In genomic region chr12:123278150-123278627, GRCh38 we compare ENCODE assay signal across 9 cellular contexts. TPM values are rescaled to one million over a fixed set of nuclear protein-coding genes. Genes with fewer than 3 reads are reported as not detected.
A peak's percentile ranks its signal among the peaks of the same experiment; 100 is the strongest.
DNase-seq lines count a peak whose midpoint lies in the region; ATAC-seq and TF ChIP-seq lines count a peak whose summit lies in the region.
"Had no signal": no experiment of that assay in that cellular context is flagged by ENCODE, and none has a peak within 500 bp of the region (broad histone marks: within the 10 kb centered on the region; RNA-seq: fewer than 3 reads in every experiment).

No MANE protein-coding gene starts in this region.

- DNase-seq in GM12864 (ENCODE audit: low read depth), result peak; percentile 87
- DNase-seq in GM20000 (ENCODE audit: low spot score), result peak; percentile 83
- peak; percentile 89 to 97 for DNase-seq in dermis microvascular lymphatic vessel endothelial cell (ENCODE audit: low read depth in 2 of 2)
- DNase-seq in MCF 10A (ENCODE audit: unreplicated experiment), result no peak
- no peak for DNase-seq in neuronal stem cell (ENCODE audit: low spot score)
- DNase-seq in posterior cingulate gyrus, result no peak
- DNase-seq: NCI-H226 had no signal

- no peak overlapping the region for H3K4me3 Mint-ChIP-seq in MCF 10A (ENCODE audit: unreplicated experiment)

- H3K4me3 ChIP-seq in GM12864 (ENCODE audit: low read depth, low read length) (no peak overlapping the region), neuronal stem cell (ENCODE audit: low read length in 2 of 2) (no peak overlapping the region)

- H3K79me1 ChIP-seq in neuronal stem cell (ENCODE audit: low read depth, low read length), result no peaks in the 10 kb centered on the region

- H2AK5ac ChIP-seq in neuronal stem cell (ENCODE audit: low read depth, low read length), result no peak overlapping the region

- H2AFZ ChIP-seq in neuronal stem cell (ENCODE audit: low read length), result no peak overlapping the region

- H3K36me3 ChIP-seq in neuronal stem cell (replicated peaks in 1 of 2; ENCODE audit: control insufficient read depth in 2 of 2, insufficient read depth in 2 of 2, low read length in 2 of 2), result no peaks in the 10 kb centered on the region

- no peak overlapping the region for H2BK5ac ChIP-seq in neuronal stem cell (ENCODE audit: low read length)

- H3K14ac ChIP-seq in neuronal stem cell (ENCODE audit: low read length), result no peak overlapping the region

- no peaks in the 10 kb centered on the region for H3K9me3 Mint-ChIP-seq in MCF 10A (ENCODE audit: unreplicated experiment)

- no peak overlapping the region for H2BK15ac ChIP-seq in neuronal stem cell (ENCODE audit: low read length)

- no peaks in the 10 kb centered on the region for H3K4me1 Mint-ChIP-seq in MCF 10A (ENCODE audit: insufficient read depth, unreplicated experiment)

- H3K18ac ChIP-seq in neuronal stem cell (ENCODE audit: low read length), result no peak overlapping the region

- no peaks in the 10 kb centered on the region for H3K27me3 ChIP-seq in neuronal stem cell (ENCODE audit: control insufficient read depth in 3 of 3, insufficient read depth in 3 of 3, low read depth in 1 of 3, low read length in 3 of 3)

- H3K9me3 ChIP-seq in neuronal stem cell (replicated peaks in 1 of 2; ENCODE audit: control insufficient read depth in 2 of 2, insufficient read depth in 1 of 2, low read depth in 1 of 2, low read length in 2 of 2), result no peaks in the 10 kb centered on the region

- H3K27ac Mint-ChIP-seq in MCF 10A (ENCODE audit: low read depth, unreplicated experiment), result no peak overlapping the region

- no peak overlapping the region for H3K4me2 ChIP-seq in neuronal stem cell (ENCODE audit: insufficient read depth, low read length, poor library complexity, severe bottlenecking)

- WGBS in neuronal stem cell (ENCODE audit: extremely low coverage in 2 of 2, insufficient read length in 2 of 2, insufficient replicate concordance in 1 of 2), 2 donors, result no CpG with 5 or more reads among the region's 2 CpGs

- no peaks in the 10 kb centered on the region for H3K4me1 ChIP-seq in neuronal stem cell (ENCODE audit: control insufficient read depth in 2 of 2, insufficient read depth in 1 of 2, low read depth in 1 of 2, low read length in 2 of 2)

- H3K4ac ChIP-seq in neuronal stem cell (ENCODE audit: low read length), result no peak overlapping the region

- peak; percentile 91 for ATAC-seq in HG03565 (IDR thresholded peaks at IDR 0.05; ENCODE audit: unreplicated experiment)
- no peak for ATAC-seq in HG02571 (IDR thresholded peaks at IDR 0.05; ENCODE audit: unreplicated experiment)

- H4K91ac ChIP-seq in neuronal stem cell (ENCODE audit: low read depth, low read length, poor library complexity), result no peak overlapping the region

- no peaks in the 10 kb centered on the region for H3K36me3 Mint-ChIP-seq in MCF 10A (ENCODE audit: insufficient read depth, unreplicated experiment)

- H3K23ac ChIP-seq in neuronal stem cell (ENCODE audit: low read depth, low read length, poor library complexity), result no peak overlapping the region

- H2BK12ac ChIP-seq in neuronal stem cell (ENCODE audit: low read length), result no peak overlapping the region

- no peak overlapping the region for H2BK120ac ChIP-seq in neuronal stem cell (ENCODE audit: low read depth, low read length)

- intact Hi-C loops in MCF 10A (cut with micrococcal nuclease), result no loop called here
- intact Hi-C loops in posterior cingulate gyrus (cut with DNase I), result no loop called here

- no peaks in the 10 kb centered on the region for H3K27me3 Mint-ChIP-seq in MCF 10A (ENCODE audit: insufficient read depth, unreplicated experiment)

- CTCF ChIA-PET in MCF 10A (lab: Yijun Ruan, JAX), result interaction anchor here (0.6 kb wide), 1 partner anchor 38 kb away, joined by 3 read pairs; no protein-coding TSS in a partner anchor

- no peak overlapping the region for H3K9ac ChIP-seq in neuronal stem cell (ENCODE audit: low read depth, low read length, poor library complexity)

- POLR2A ChIA-PET in MCF 10A (lab: Yijun Ruan, JAX), result no interaction called here

- no peak overlapping the region for H3K27ac ChIP-seq in neuronal stem cell (replicated peaks; ENCODE audit: low read length)

- TF ChIP-seq CTCF in GM12864 (IDR thresholded peaks at IDR 0.05; ENCODE audit: low read depth, low read length, missing control alignments) (no peak), GM20000 (IDR thresholded peaks at IDR 0.05; ENCODE audit: extremely low read depth, missing control alignments) (no peak), MCF 10A (IDR thresholded peaks at IDR 0.05; ENCODE audit: unreplicated experiment) (no peak)

- no peak overlapping the region for H4K8ac ChIP-seq in neuronal stem cell (ENCODE audit: low read depth, low read length)

- no TSS peak for BruUV-seq in MCF 10A (replicated peaks; lab: Mats Ljungman, UMichigan)

RNA-seq across cellular contexts. Expression of gene CDK2AP1, which starts 6.5 kb away (rescaled TPM):
- total RNA-seq in dermis microvascular lymphatic vessel endothelial cell (218 and 261 TPM in 2 replicates), MCF 10A (2022) (84.6 and 88.6 TPM in 2 replicates)
- polyA plus RNA-seq in neuronal stem cell (2013, experiment 1 of 2), result 231 TPM
- polyA plus RNA-seq in neuronal stem cell (2013, experiment 2 of 2), result 228 TPM

RNA-seq across cellular contexts. Expression of gene MTRFR, which starts 45.0 kb away (rescaled TPM):
- total RNA-seq in dermis microvascular lymphatic vessel endothelial cell (9.2 and 9.4 TPM in 2 replicates), MCF 10A (2022) (21.9 and 26.5 TPM in 2 replicates)
- polyA plus RNA-seq in neuronal stem cell (2013, experiment 1 of 2), result 23.8 TPM
- 23.3 TPM for polyA plus RNA-seq in neuronal stem cell (2013, experiment 2 of 2)

RNA-seq across cellular contexts. Expression of gene MPHOSPH9, which starts 45.2 kb away (rescaled TPM):
- total RNA-seq in dermis microvascular lymphatic vessel endothelial cell (23.1 and 37.7 TPM in 2 replicates), MCF 10A (2022) (27.5 and 40.4 TPM in 2 replicates)
- polyA plus RNA-seq in neuronal stem cell (2013, experiment 1 of 2), result 39.9 TPM
- 43.8 TPM for polyA plus RNA-seq in neuronal stem cell (2013, experiment 2 of 2)

Comparison
In these comparisons a context has a peak if more than half of its experiments do, and no peak if none do; other contexts are left out.
1. DNase-seq: peak in GM12864 (single experiment), GM20000 (single experiment) and dermis microvascular lymphatic vessel endothelial cell (2 of 2); none in MCF 10A (single experiment), neuronal stem cell (single experiment) and posterior cingulate gyrus (0 of 10).